In genomic region chrX:49341449-49341848, GRCh38 we compare ENCODE assay signal across 1 cellular context.
A peak's percentile ranks its signal among the peaks of the same experiment; 100 is the strongest.
TF ChIP-seq lines count a peak whose summit lies in the region.

No MANE protein-coding gene starts in this region.

TF ChIP-seq in K562, 482 proteins besides CTCF, POLR2A, EP300 and RAD21 (continued from another document):
- TF ChIP-seq SUPT5H (IDR thresholded peaks at IDR 0.05) (peak; percentile 49), EP400 (IDR thresholded peaks at IDR 0.05) (peak; percentile 68; the same call in 1 of the 2 replicates), ZNF277 (CRISPR knock-in tag; IDR thresholded peaks at IDR 0.05; ENCODE audit: borderline replicate concordance) (peak; percentile 43; the same call in 1 of the 2 replicates), E2F3 (CRISPR knock-in tag; IDR thresholded peaks at IDR 0.05) (peak; percentile 84), KDM2B (CRISPR knock-in tag; IDR thresholded peaks at IDR 0.05) (0 out of 2 replicates have a peak, but pooled peaks have one; percentile 68), MGA (IDR thresholded peaks at IDR 0.05) (peak; percentile 72), ZBTB9 (CRISPR knock-in tag; IDR thresholded peaks at IDR 0.05) (peak; percentile 81; the same call in 1 of the 2 replicates), THAP12 (CRISPR knock-in tag; IDR thresholded peaks at IDR 0.05) (peak; percentile 95), ZFX (CRISPR knock-in tag; IDR thresholded peaks at IDR 0.05) (peak; percentile 29; the same call in 1 of the 2 replicates), HIVEP1 (CRISPR knock-in tag; IDR thresholded peaks at IDR 0.05) (0 out of 2 replicates have a peak, but pooled peaks have one; percentile 80)
TF ChIP-seq in K562: peak in this region for 42; not testable (repeated sequence) for 440.
